1 cellular context compared by ENCODE assay signal in genomic region chr11:30406978-30407762, GRCh38.
TF ChIP-seq lines count a peak whose summit lies in the region.

No MANE protein-coding gene starts in this region.

TF ChIP-seq in SK-N-SH treated with all-trans-retinoic acid at 6 μM for 48 hours, 23 proteins besides CTCF, POLR2A, EP300 and RAD21 (continued from another document):
- TF ChIP-seq PATZ1 (CRISPR knock-in tag; IDR thresholded peaks at IDR 0.05; ENCODE audit: borderline replicate concordance) (no peak), RARB (CRISPR knock-in tag; IDR thresholded peaks at IDR 0.05) (no peak), ESRRG (CRISPR knock-in tag; IDR thresholded peaks at IDR 0.05) (no peak), ZNF565 (CRISPR knock-in tag; conservative IDR thresholded peaks at IDR 0.05; ENCODE audit: low read depth) (no peak), TCF4 (CRISPR knock-in tag; IDR thresholded peaks at IDR 0.05; ENCODE audit: borderline replicate concordance) (no peak), CREB5 (CRISPR knock-in tag; IDR thresholded peaks at IDR 0.05; ENCODE audit: low read depth) (no peak), POU6F1 (CRISPR knock-in tag; IDR thresholded peaks at IDR 0.05; ENCODE audit: borderline replicate concordance, low read depth) (no peak), ZFP3 (CRISPR knock-in tag; IDR thresholded peaks at IDR 0.05) (no peak), ZFP30 (CRISPR knock-in tag; IDR thresholded peaks at IDR 0.05) (no peak), ZNF70 (CRISPR knock-in tag; IDR thresholded peaks at IDR 0.05) (no peak), ARNTL (CRISPR knock-in tag; IDR thresholded peaks at IDR 0.05; ENCODE audit: borderline replicate concordance, low read depth) (no peak), OSR1 (CRISPR knock-in tag; IDR thresholded peaks at IDR 0.05) (no peak), GLIS3 (CRISPR knock-in tag; IDR thresholded peaks at IDR 0.05) (no peak)
TF ChIP-seq in SK-N-SH treated with all-trans-retinoic acid at 6 μM for 48 hours: peak in this region for 0.
